Comparison of ENCODE assay signal across 9 cellular contexts in genomic region chr14:61537567-61538463, GRCh38.
DNase-seq lines count a peak whose midpoint lies in the region; ATAC-seq, FAIRE-seq and TF ChIP-seq lines count a peak whose summit lies in the region.
"Had no signal": no experiment of that assay in that cellular context is flagged by ENCODE, and none has a peak within 500 bp of the region (broad histone marks: within the 10 kb centered on the region; RNA-seq: fewer than 3 reads in every experiment).

No MANE protein-coding gene starts in this region.

- WGBS in pancreas, 2 donors: 11% methylated on average over 8 of the region's 8 CpGs

- FAIRE-seq in pancreas (lab: Jason Lieb, UNC): no peak

- H3K4me3 ChIP-seq in DND-41 (ENCODE audit: low read depth in 1 of 2, low read length in 2 of 2): no peak overlapping the region
- no peak overlapping the region for H3K4me3 ChIP-seq in pancreas

- POLR2A ChIA-PET in WTC11 (lab: Charles Lee): interaction anchor here (1.2 to 1.7 kb wide), 2 partner anchors 35 to 53 kb away, joined by 3 to 5 read pairs; no protein-coding TSS in a partner anchor

- no peak overlapping the region for H3K4me2 ChIP-seq in DND-41 (ENCODE audit: insufficient read depth, low read length)

- peaks cover 96% of the 10 kb centered on the region for H3K36me3 ChIP-seq in DND-41 (ENCODE audit: insufficient read depth, low read length)
- H3K36me3 ChIP-seq in pancreas: no peaks in the 10 kb centered on the region

- H4K20me1 ChIP-seq in DND-41 (ENCODE audit: insufficient read depth, low read length): peaks cover 6% of the 10 kb centered on the region; the same call in 1 of the 2 replicates

- H3K27me3 ChIP-seq in DND-41 (ENCODE audit: insufficient read depth, low read length, poor library complexity): no peaks in the 10 kb centered on the region
- H3K27me3 ChIP-seq in pancreas: no peaks in the 10 kb centered on the region

- intact Hi-C loops in pancreas (cut with DNase I) (loop anchor here in 1 of 3 donors (10.0 kb wide), 1 partner anchor 53 kb away; no protein-coding TSS in a partner anchor), sciatic nerve (cut with DNase I) (no loop called here)

- peak overlapping the region; percentile 95 for H3K27ac Mint-ChIP-seq in WTC11

- H3K4me3 Mint-ChIP-seq in WTC11: no peak overlapping the region
- H3K4me3 Mint-ChIP-seq: IgD-negative memory B cell had no signal

- CTCF ChIA-PET in WTC11 (lab: Charles Lee): interaction anchor here (1.0 kb wide), 1 partner anchor 21 kb away, joined by 3 read pairs; no protein-coding TSS in a partner anchor

- no peaks in the 10 kb centered on the region; the same call in 1 of the 2 replicates for H3K27me3 Mint-ChIP-seq in WTC11 (ENCODE audit: low read depth)
- H3K27me3 Mint-ChIP-seq: IgD-negative memory B cell had no signal

- H3K9me3 Mint-ChIP-seq in WTC11: no peaks in the 10 kb centered on the region
- H3K9me3 Mint-ChIP-seq: IgD-negative memory B cell had no signal

- ATAC-seq in DND-41 (ENCODE audit: insufficient read depth, low read depth): peak; percentile 32; the same call in 2 of the 3 replicates
- peak; percentile 75 for ATAC-seq in WTC11
- peak; percentile 90 to 96 (median 94) for ATAC-seq in pancreas
- ATAC-seq in sciatic nerve: no peak

- H3K4me1 Mint-ChIP-seq in WTC11: peaks cover 35% of the 10 kb centered on the region

- H3K9ac ChIP-seq in DND-41 (ENCODE audit: low read depth, low read length): no peak overlapping the region

- H3K4me1 ChIP-seq in DND-41 (ENCODE audit: insufficient read depth, low read length): no peaks in the 10 kb centered on the region
- H3K4me1 ChIP-seq in pancreas: peaks cover 51 to 63% (median 51%) of the 10 kb centered on the region in 3 donors

- peak overlapping the region; percentile 37; the same call in 1 of the 2 replicates for H3K27ac ChIP-seq in DND-41 (ENCODE audit: low read length)
- peak overlapping the region; percentile 40 to 80 (median 56) for H3K27ac ChIP-seq in pancreas

- DNase-seq in DND-41 (no peak), HuH-7 (ENCODE audit: low spot score) (peak; percentile 46), WTC11 (ENCODE audit: low spot score) (no peak), fibroblast of gingiva (ENCODE audit: low read depth) (peak; percentile 51), pancreas (peak in 4 of 6 donors; percentile 63 to 87 (median 80)), sciatic nerve (ENCODE audit: low spot score) (no peak), cerebellar nuclear complex (lab: John Stamatoyannopoulos, UW) (no peak), inferior parietal cortex (ENCODE audit: extremely low spot score) (no peak)

- TF ChIP-seq CTCF in DND-41 (IDR thresholded peaks at IDR 0.05; ENCODE audit: borderline replicate concordance, extremely low read depth, low read length, poor library complexity, severe bottlenecking): no peak
- no peak for TF ChIP-seq CTCF in WTC11 (IDR thresholded peaks at IDR 0.05)
- no peak for TF ChIP-seq CTCF in pancreas (IDR thresholded peaks at IDR 0.05)

- H3K9me3 ChIP-seq in DND-41 (ENCODE audit: insufficient read depth, low read length, severe bottlenecking): no peaks in the 10 kb centered on the region
- no peaks in the 10 kb centered on the region for H3K9me3 ChIP-seq in pancreas

- H3K79me2 ChIP-seq in DND-41 (ENCODE audit: insufficient read depth, low read length): no peaks in the 10 kb centered on the region

- H3K36me3 Mint-ChIP-seq in WTC11: no peaks in the 10 kb centered on the region

- H2AFZ ChIP-seq in DND-41 (ENCODE audit: low read depth, low read length): no peak overlapping the region

TF ChIP-seq in WTC11, 78 proteins besides CTCF, POLR2A, EP300 and RAD21:
- TF ChIP-seq JAZF1 (CRISPR knock-in tag; IDR thresholded peaks at IDR 0.05) (no peak), USF1 (CRISPR knock-in tag; IDR thresholded peaks at IDR 0.05) (peak; percentile 90), TEAD1 (CRISPR knock-in tag; IDR thresholded peaks at IDR 0.05) (no peak), SMAD4 (CRISPR knock-in tag; IDR thresholded peaks at IDR 0.05) (no peak), USF2 (CRISPR knock-in tag; IDR thresholded peaks at IDR 0.05) (peak; percentile 90), JUN (CRISPR knock-in tag; IDR thresholded peaks at IDR 0.05) (no peak), MAX (CRISPR knock-in tag; IDR thresholded peaks at IDR 0.05) (peak; percentile 72), FOXP4 (CRISPR knock-in tag; IDR thresholded peaks at IDR 0.05) (no peak), NFE2L1 (CRISPR knock-in tag; IDR thresholded peaks at IDR 0.05) (peak; percentile 93), GABPB1 (CRISPR knock-in tag; IDR thresholded peaks at IDR 0.05) (peak; percentile 97), E2F1 (CRISPR knock-in tag; IDR thresholded peaks at IDR 0.05) (no peak)
TF ChIP-seq in WTC11: peak in this region for 5.

Comparison
In these comparisons a context has a peak if more than half of its experiments do, and no peak if none do; other contexts are left out.
1. DNase-seq: peak in HuH-7 (single experiment), fibroblast of gingiva (single experiment) and pancreas (4 of 6); none in DND-41 (single experiment), WTC11 (single experiment), sciatic nerve (single experiment), cerebellar nuclear complex (0 of 2) and inferior parietal cortex (single experiment).